Comparison of ENCODE assay signal across 24 cellular contexts in the genomic region with DNA sequence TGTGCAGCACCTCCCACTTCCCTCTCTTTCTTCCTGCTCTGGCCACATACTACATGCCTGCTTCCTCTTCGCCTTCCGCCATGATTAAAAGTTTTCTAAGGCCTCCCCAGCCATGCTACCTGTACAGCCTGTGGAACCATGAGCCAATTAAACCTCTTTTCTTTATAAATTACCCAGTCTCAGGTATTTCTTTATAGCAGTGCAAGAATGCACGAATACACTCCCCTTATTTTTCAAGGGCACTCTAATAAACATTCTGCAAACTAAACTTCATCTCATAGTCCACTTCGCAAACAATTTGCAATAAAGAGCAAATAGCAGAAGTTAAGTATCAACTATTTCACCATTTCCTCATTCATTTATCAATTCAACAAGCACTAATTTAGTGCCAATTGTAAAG.
"Had no signal": no experiment of that assay in that cellular context is flagged by ENCODE, and none has a peak within 500 bp of the region (broad histone marks: within the 10 kb centered on the region; RNA-seq: fewer than 3 reads in every experiment).

No MANE protein-coding gene starts in this region.

- H3K27ac ChIP-seq: colonic mucosa, coronary artery, dorsolateral prefrontal cortex, epithelial cell of prostate, esophagus muscularis mucosa, esophagus squamous epithelium, foreskin keratinocyte, gastrocnemius medialis, gastroesophageal sphincter, heart left ventricle, heart right ventricle had no signal

- H3K4me1 ChIP-seq: colonic mucosa, esophagus muscularis mucosa, esophagus squamous epithelium, foreskin keratinocyte, gastrocnemius medialis, gastroesophageal sphincter had no signal

- H3K27me3 ChIP-seq: colonic mucosa, dorsolateral prefrontal cortex, esophagus muscularis mucosa, esophagus squamous epithelium, foreskin keratinocyte, gastrocnemius medialis, gastroesophageal sphincter, heart left ventricle, heart right ventricle had no signal

- ATAC-seq: effector memory CD8-positive, alpha-beta T cell; esophagus mucosa; foreskin keratinocyte; gastrocnemius medialis; gastroesophageal sphincter; heart left ventricle; heart right ventricle had no signal

- H3K4me3 ChIP-seq: colonic mucosa, coronary artery, dorsolateral prefrontal cortex, esophagus muscularis mucosa, esophagus squamous epithelium, gastrocnemius medialis, gastroesophageal sphincter, heart left ventricle, heart right ventricle had no signal

- H3K9me3 ChIP-seq: colonic mucosa, esophagus muscularis mucosa, esophagus squamous epithelium, gastrocnemius medialis, gastroesophageal sphincter, heart left ventricle, heart right ventricle had no signal

- H3K36me3 ChIP-seq: colonic mucosa, esophagus muscularis mucosa, esophagus squamous epithelium, gastrocnemius medialis, gastroesophageal sphincter, heart left ventricle, heart right ventricle had no signal

- DNase-seq: colonic mucosa; cortex of kidney; dermis blood vessel endothelial cell; dorsolateral prefrontal cortex; effector CD4-positive, alpha-beta T cell; effector CD8-positive, alpha-beta T cell; effector memory CD4-positive, alpha-beta T cell; effector memory CD8-positive, alpha-beta T cell; endodermal cell; erythroblast; esophagus squamous epithelium; foreskin fibroblast; foreskin keratinocyte; foreskin melanocyte; gastrocnemius medialis; glutamatergic neuron; head of caudate nucleus; heart left ventricle; heart right ventricle had no signal
